In genomic region chr9:71001780-71002386, GRCh38 we compare ENCODE assay signal across 8 cellular contexts.
A peak's percentile ranks its signal among the peaks of the same experiment; 100 is the strongest.
DNase-seq lines count a peak whose midpoint lies in the region; ATAC-seq, FAIRE-seq and TF ChIP-seq lines count a peak whose summit lies in the region.

No MANE protein-coding gene starts in this region.

- no peaks in the 10 kb centered on the region for H3K4me1 ChIP-seq in fibroblast of lung (ENCODE audit: control insufficient read depth, extremely low read depth, insufficient read depth, low read length)
- no peaks in the 10 kb centered on the region for H3K4me1 ChIP-seq in smooth muscle cell (ENCODE audit: low read depth)

- WGBS in smooth muscle cell (ENCODE audit: low lambda C conversion rate): 75% methylated on average over 5 of the region's 5 CpGs

- FAIRE-seq in H54 (lab: Jason Lieb, UNC): peak; percentile 96

- H3K9me3 ChIP-seq in fibroblast of lung (ENCODE audit: control insufficient read depth, insufficient read depth, low read depth, low read length) (no peaks in the 10 kb centered on the region), smooth muscle cell (replicated peaks; ENCODE audit: low read depth) (peaks cover 3% of the 10 kb centered on the region)

- intact Hi-C loops in sciatic nerve (cut with DNase I): no loop called here

- H3K4me2 ChIP-seq in fibroblast of lung (ENCODE audit: extremely low read depth, insufficient read depth, low read length) (no peak overlapping the region), smooth muscle cell (no peak overlapping the region)

- no peaks in the 10 kb centered on the region for H3K79me2 ChIP-seq in fibroblast of lung (ENCODE audit: control insufficient read depth, insufficient read depth, low read length)
- no peaks in the 10 kb centered on the region for H3K79me2 ChIP-seq in smooth muscle cell (ENCODE audit: low read depth)

- no peaks in the 10 kb centered on the region for H3F3A ChIP-seq in smooth muscle cell (ENCODE audit: low read depth)

- TF ChIP-seq CTCF in fibroblast of lung (conservative IDR thresholded peaks at IDR 0.05 in 1 of 2, IDR thresholded peaks at IDR 0.05 in 1 of 2; ENCODE audit: low read depth in 1 of 2, low read length in 2 of 2) (peak; percentile 42 to 48), smooth muscle cell (IDR thresholded peaks at IDR 0.05; ENCODE audit: borderline replicate concordance, insufficient read depth, poor library complexity, severe bottlenecking) (peak; percentile 51)

- H3K4me3 ChIP-seq in fibroblast of lung (replicated peaks in 1 of 4; ENCODE audit: control extremely low read depth in 1 of 4, insufficient read depth in 1 of 4, low read depth in 3 of 4, low read length in 4 of 4) (no peak overlapping the region), smooth muscle cell (no peak overlapping the region)

- DNase-seq in ELR (ENCODE audit: low read depth) (peak; percentile 55), H54 (ENCODE audit: insufficient read length, low spot score) (no peak), NCI-H748 (lab: John Stamatoyannopoulos, UW; ENCODE audit: unreplicated experiment) (peak; percentile 49), fibroblast of lung (ENCODE audit: low read depth in 2 of 2) (peak; percentile 18 to 33), smooth muscle cell (lab: John Stamatoyannopoulos, UW; ENCODE audit: unreplicated experiment) (no peak), sciatic nerve (ENCODE audit: low spot score) (no peak)

- no peak for TF ChIP-seq POLR2A in H54 (IDR thresholded peaks at IDR 0.05; ENCODE audit: low read depth, low read length)

- H2AFZ ChIP-seq in fibroblast of lung (ENCODE audit: low read length): no peak overlapping the region
- no peak overlapping the region for H2AFZ ChIP-seq in smooth muscle cell (ENCODE audit: low read depth)

- no peaks in the 10 kb centered on the region for H3K27me3 ChIP-seq in fibroblast of lung (ENCODE audit: control insufficient read depth, insufficient read depth, low read length)
- H3K27me3 ChIP-seq in smooth muscle cell (ENCODE audit: low read depth): no peaks in the 10 kb centered on the region

- no peaks in the 10 kb centered on the region for H4K20me1 ChIP-seq in fibroblast of lung (ENCODE audit: control insufficient read depth, extremely low read depth, insufficient read depth, low read length)
- no peaks in the 10 kb centered on the region for H4K20me1 ChIP-seq in smooth muscle cell (ENCODE audit: low read depth)

- H3K9ac ChIP-seq in fibroblast of lung (ENCODE audit: insufficient read depth, low read length) (no peak overlapping the region), smooth muscle cell (ENCODE audit: low read depth) (no peak overlapping the region)

- H3K36me3 ChIP-seq in fibroblast of lung (ENCODE audit: control insufficient read depth, insufficient read depth, low read length): no peaks in the 10 kb centered on the region
- no peaks in the 10 kb centered on the region for H3K36me3 ChIP-seq in smooth muscle cell (ENCODE audit: low read depth)

- H3K27ac ChIP-seq in fibroblast of lung (ENCODE audit: insufficient read depth, low read length): no peak overlapping the region
- H3K27ac ChIP-seq in smooth muscle cell (ENCODE audit: low read depth): no peak overlapping the region

- no peak for ATAC-seq in HG02970 (IDR thresholded peaks at IDR 0.05; ENCODE audit: low FRiP score, unreplicated experiment)
- ATAC-seq in sciatic nerve: no peak
- ATAC-seq in HG03432 (IDR thresholded peaks at IDR 0.05; ENCODE audit: unreplicated experiment): no peak

Comparison
In these comparisons a context has a peak if more than half of its experiments do, and no peak if none do; other contexts are left out.
1. DNase-seq: peak in ELR (single experiment), NCI-H748 (single experiment) and fibroblast of lung (2 of 2); none in H54 (single experiment), smooth muscle cell (single experiment) and sciatic nerve (single experiment).